In the genomic region with DNA sequence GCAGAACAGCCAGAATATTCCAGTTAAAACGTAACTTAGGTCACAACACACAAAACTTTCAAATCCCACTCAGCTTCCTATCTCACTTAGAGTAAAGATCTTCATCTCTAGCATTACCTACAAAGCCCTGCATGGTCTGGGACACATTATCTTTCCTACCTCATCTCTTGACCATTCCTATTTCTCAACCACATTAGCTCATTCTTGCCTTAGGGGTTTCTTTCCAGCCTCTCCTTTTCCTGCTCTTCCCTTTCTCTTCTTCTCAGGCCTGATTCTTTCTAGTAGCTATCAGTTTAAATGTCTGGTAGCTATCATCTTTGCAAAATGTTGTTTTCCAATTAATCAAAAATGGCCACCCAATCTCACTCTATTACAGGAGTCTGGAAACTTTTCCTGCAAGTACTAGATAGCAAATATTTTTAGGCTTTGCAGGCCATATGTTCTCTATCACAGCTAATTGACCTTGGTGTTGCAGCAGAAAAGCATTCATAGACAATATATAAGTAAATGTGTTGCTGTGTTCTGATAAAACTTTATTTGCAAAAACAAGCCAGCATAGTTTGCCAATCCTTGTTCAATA, we compare ENCODE assay signal across 22 cellular contexts. TPM values are rescaled to one million over a fixed set of nuclear protein-coding genes. Genes with fewer than 3 reads are reported as not detected.
DNase-seq lines count a peak whose midpoint lies in the region; ATAC-seq and TF ChIP-seq lines count a peak whose summit lies in the region.
"Had no signal": no experiment of that assay in that cellular context is flagged by ENCODE, and none has a peak within 500 bp of the region (broad histone marks: within the 10 kb centered on the region; RNA-seq: fewer than 3 reads in every experiment).

No MANE protein-coding gene starts in this region.

- 76% methylated on average over 1 of the region's 1 CpG for WGBS in mesenchymal stem cell

- no peak overlapping the region for H3K4me3 ChIP-seq in mesenchymal stem cell (ENCODE audit: insufficient read depth in 1 of 2, low read depth in 1 of 2, low read length in 2 of 2)
- H3K4me3 ChIP-seq: GM23338, Peyer's patch had no signal

- POLR2A ChIA-PET in RWPE1 (lab: Yijun Ruan, JAX; ENCODE audit: low non-redundant PET): no interaction called here

- ATAC-seq in GM19467 (IDR thresholded peaks at IDR 0.05; ENCODE audit: unreplicated experiment): no peak
- ATAC-seq: esophagus mucosa had no signal

- H3K14ac ChIP-seq in mesenchymal stem cell (ENCODE audit: low read length in 2 of 2): no peak overlapping the region

- H2AK5ac ChIP-seq in mesenchymal stem cell (ENCODE audit: low read length, severe bottlenecking): no peak overlapping the region

- no peak overlapping the region for H4K8ac ChIP-seq in mesenchymal stem cell (ENCODE audit: low read length)

- no peaks in the 10 kb centered on the region for H3K79me1 ChIP-seq in mesenchymal stem cell (replicated peaks; ENCODE audit: low read length, poor library complexity, severe bottlenecking)

- no peaks in the 10 kb centered on the region for H3K4me1 ChIP-seq in mesenchymal stem cell (ENCODE audit: control insufficient read depth, insufficient read depth, low read depth, low read length)
- H3K4me1 ChIP-seq: Peyer's patch had no signal

- H2BK12ac ChIP-seq in mesenchymal stem cell (ENCODE audit: low read length in 2 of 2): no peak overlapping the region

- DNase-seq in T-helper 1 cell: no peak
- peak; percentile 24 for DNase-seq in ELR (ENCODE audit: low read depth)
- no peak for DNase-seq in activated T-helper 2 cell treated with anti-CD3 and anti-CD28 coated beads, Interferon-gamma antibody, Interleukin-2, Interleukin-4, amounts not matched to agents 10 μg/mL and 5 μg/mL and 100 μg/mL, durations not matched to agents 14 hours and 24 hours and 36 hours (ENCODE audit: low spot score)
- peak; percentile 22 for DNase-seq in mesenchymal stem cell
- DNase-seq in iPS-NIHi7 (ENCODE audit: extremely low spot score): no peak
- DNase-seq in RWPE1 (ENCODE audit: low spot score): no peak
- DNase-seq: activated T-cell treated with anti-CD3 and anti-CD28 coated beads, Interleukin-2, amount 50 U/mL, for 24 hours; amniotic stem cell; caudate nucleus; DMS 273 treated with DMSO at 0.1 percent for 48 hours; NCI-H1436; NCI-H2171; Peyer's patch; posterior cingulate gyrus; stimulated activated CD4-positive, alpha-beta T cell treated with anti-CD3 and anti-CD28 coated beads, Interleukin-4, amount 100 ng/mL, for 1 hour; substantia nigra had no signal

- H2BK15ac ChIP-seq in mesenchymal stem cell (ENCODE audit: low read depth, poor library complexity, severe bottlenecking): no peak overlapping the region

- no peaks in the 10 kb centered on the region for H3K27me3 Mint-ChIP-seq in T-helper 1 cell treated with Interleukin-12 subunit alpha and Interleukin-12 subunit beta and Interleukin-4 antibody, amounts not matched to agents 30 μg/mL and 1 μg/mL, for 36 hours (ENCODE audit: low read depth)
- no peaks in the 10 kb centered on the region for H3K27me3 Mint-ChIP-seq in activated T-helper 2 cell treated with anti-CD3 and anti-CD28 coated beads, Interferon-gamma antibody, Interleukin-2, Interleukin-4, amounts not matched to agents 10 μg/mL and 5 μg/mL and 100 μg/mL, durations not matched to agents 14 hours and 24 hours and 36 hours (ENCODE audit: low read depth)
- H3K27me3 Mint-ChIP-seq: activated T-cell treated with anti-CD3 and anti-CD28 coated beads, Interleukin-2, amount 50 U/mL, for 24 hours; B cell had no signal

- H3K9me3 Mint-ChIP-seq in T-helper 1 cell treated with Interleukin-12 subunit alpha and Interleukin-12 subunit beta and Interleukin-4 antibody, amounts not matched to agents 30 μg/mL and 1 μg/mL, for 36 hours: no peaks in the 10 kb centered on the region
- H3K9me3 Mint-ChIP-seq in activated T-helper 2 cell treated with anti-CD3 and anti-CD28 coated beads, Interferon-gamma antibody, Interleukin-2, Interleukin-4, amounts not matched to agents 10 μg/mL and 5 μg/mL and 100 μg/mL, durations not matched to agents 14 hours and 24 hours and 36 hours: peaks cover 7% of the 10 kb centered on the region
- H3K9me3 Mint-ChIP-seq: activated T-cell treated with anti-CD3 and anti-CD28 coated beads, Interleukin-2, amount 50 U/mL, for 24 hours; GM23338 had no signal

- no peak overlapping the region for H3K9ac ChIP-seq in mesenchymal stem cell (ENCODE audit: low read length)

- no peak overlapping the region for H4K91ac ChIP-seq in mesenchymal stem cell (ENCODE audit: low read length)

- TF ChIP-seq CTCF in RWPE1 (conservative IDR thresholded peaks at IDR 0.05; ENCODE audit: low read depth): no peak

- H3K36me3 Mint-ChIP-seq in T-helper 1 cell treated with Interleukin-12 subunit alpha and Interleukin-12 subunit beta and Interleukin-4 antibody, amounts not matched to agents 30 μg/mL and 1 μg/mL, for 36 hours (ENCODE audit: low read depth): peaks cover 4% of the 10 kb centered on the region
- H3K36me3 Mint-ChIP-seq in activated T-helper 2 cell treated with anti-CD3 and anti-CD28 coated beads, Interferon-gamma antibody, Interleukin-2, Interleukin-4, amounts not matched to agents 10 μg/mL and 5 μg/mL and 100 μg/mL, durations not matched to agents 14 hours and 24 hours and 36 hours (ENCODE audit: low read depth): no peaks in the 10 kb centered on the region

- no peak overlapping the region for H2BK120ac ChIP-seq in mesenchymal stem cell (ENCODE audit: low read depth, low read length)

- H3K27ac ChIP-seq in mesenchymal stem cell (ENCODE audit: low read length, poor library complexity, severe bottlenecking) (no peak overlapping the region), RWPE1 (no peak overlapping the region)
- H3K27ac ChIP-seq: 22Rv1, Peyer's patch had no signal

- no peak overlapping the region for H2BK5ac ChIP-seq in mesenchymal stem cell (ENCODE audit: low read depth, low read length, poor library complexity, severe bottlenecking)

- H3K27ac Mint-ChIP-seq in T-helper 1 cell treated with Interleukin-12 subunit alpha and Interleukin-12 subunit beta and Interleukin-4 antibody, amounts not matched to agents 30 μg/mL and 1 μg/mL, for 36 hours: peak overlapping the region; percentile 42
- peak overlapping the region; percentile 23 for H3K27ac Mint-ChIP-seq in activated T-helper 2 cell treated with anti-CD3 and anti-CD28 coated beads, Interferon-gamma antibody, Interleukin-2, Interleukin-4, amounts not matched to agents 10 μg/mL and 5 μg/mL and 100 μg/mL, durations not matched to agents 14 hours and 24 hours and 36 hours
- H3K27ac Mint-ChIP-seq: B cell, GM23338 had no signal

- no peaks in the 10 kb centered on the region for H3K9me3 ChIP-seq in mesenchymal stem cell (ENCODE audit: control insufficient read depth, low read length)
- H3K9me3 ChIP-seq: Peyer's patch had no signal

- no peaks in the 10 kb centered on the region for H3K36me3 ChIP-seq in mesenchymal stem cell (ENCODE audit: control insufficient read depth in 1 of 2, insufficient read depth in 2 of 2, low read depth in 1 of 2, low read length in 2 of 2)
- H3K36me3 ChIP-seq: Peyer's patch had no signal

- peak overlapping the region; percentile 18 for H3K4me3 Mint-ChIP-seq in T-helper 1 cell treated with Interleukin-12 subunit alpha and Interleukin-12 subunit beta and Interleukin-4 antibody, amounts not matched to agents 30 μg/mL and 1 μg/mL, for 36 hours
- H3K4me3 Mint-ChIP-seq in activated T-helper 2 cell treated with anti-CD3 and anti-CD28 coated beads, Interferon-gamma antibody, Interleukin-2, Interleukin-4, amounts not matched to agents 10 μg/mL and 5 μg/mL and 100 μg/mL, durations not matched to agents 14 hours and 24 hours and 36 hours (ENCODE audit: low read depth): no peak overlapping the region
- H3K4me3 Mint-ChIP-seq: GM23338 had no signal

- CTCF ChIA-PET in RWPE1 (lab: Yijun Ruan, JAX): interaction anchor here (0.7 kb wide), 1 partner anchor 46 kb away, joined by 3 read pairs; no protein-coding TSS in a partner anchor

- H3K18ac ChIP-seq in mesenchymal stem cell (ENCODE audit: low read depth in 1 of 2, low read length in 2 of 2): no peak overlapping the region

- no peaks in the 10 kb centered on the region for H3K27me3 ChIP-seq in mesenchymal stem cell (ENCODE audit: control insufficient read depth in 1 of 2, insufficient read depth in 1 of 2, low read length in 2 of 2)
- H3K27me3 ChIP-seq: Peyer's patch had no signal

- no peak overlapping the region for H3K23ac ChIP-seq in mesenchymal stem cell (ENCODE audit: low read length in 2 of 2)

- intact Hi-C loops in activated T-helper 2 cell treated with anti-CD3 and anti-CD28 coated beads, Interferon-gamma antibody, Interleukin-2, Interleukin-4, amounts not matched to agents 10 μg/mL and 5 μg/mL and 100 μg/mL, durations not matched to agents 14 hours and 24 hours and 36 hours (cut with micrococcal nuclease): no loop called here

- H3K4ac ChIP-seq in mesenchymal stem cell (ENCODE audit: low read depth in 1 of 2, low read length in 2 of 2): no peak overlapping the region

- peaks cover 16% of the 10 kb centered on the region for H3K4me1 Mint-ChIP-seq in T-helper 1 cell treated with Interleukin-12 subunit alpha and Interleukin-12 subunit beta and Interleukin-4 antibody, amounts not matched to agents 30 μg/mL and 1 μg/mL, for 36 hours (ENCODE audit: low read depth)
- peaks cover 14% of the 10 kb centered on the region for H3K4me1 Mint-ChIP-seq in activated T-helper 2 cell treated with anti-CD3 and anti-CD28 coated beads, Interferon-gamma antibody, Interleukin-2, Interleukin-4, amounts not matched to agents 10 μg/mL and 5 μg/mL and 100 μg/mL, durations not matched to agents 14 hours and 24 hours and 36 hours (ENCODE audit: low read depth)
- H3K4me1 Mint-ChIP-seq: GM23338 had no signal

- no peak overlapping the region for H2AFZ ChIP-seq in mesenchymal stem cell (ENCODE audit: low read depth, low read length)
- H2AFZ ChIP-seq: GM23338 had no signal

- no peak overlapping the region for H3K4me2 ChIP-seq in mesenchymal stem cell (ENCODE audit: low read length, poor library complexity, severe bottlenecking)
- H3K4me2 ChIP-seq: GM23338 had no signal

RNA-seq across cellular contexts. Expression of a gene that starts 15.1 kb away (rescaled TPM):
- total RNA-seq in activated T-helper 2 cell treated with anti-CD3 and anti-CD28 coated beads, Interferon-gamma antibody, Interleukin-2, Interleukin-4, amounts not matched to agents 10 μg/mL and 5 μg/mL and 100 μg/mL, durations not matched to agents 14 hours and 24 hours and 36 hours: 146 and 152 TPM in 2 replicates
- polyA plus RNA-seq in mesenchymal stem cell (2013, experiment 1 of 2): 19.3 TPM
- 16.9 TPM for polyA plus RNA-seq in mesenchymal stem cell (2013, experiment 2 of 2)

Comparison
In these comparisons a context has a peak if more than half of its experiments do, and no peak if none do; other contexts are left out.
1. DNase-seq: peak in ELR (single experiment) and mesenchymal stem cell (single experiment); none in T-helper 1 cell (0 of 5), activated T-helper 2 cell treated with anti-CD3 and anti-CD28 coated beads, Interferon-gamma antibody, Interleukin-2, Interleukin-4, amounts not matched to agents 10 μg/mL and 5 μg/mL and 100 μg/mL, durations not matched to agents 14 hours and 24 hours and 36 hours (single experiment), iPS-NIHi7 (single experiment) and RWPE1 (single experiment).